1 cellular context compared by ENCODE assay signal in genomic region chr3:136818851-136819783, GRCh38.
A peak's percentile ranks its signal among the peaks of the same experiment; 100 is the strongest.
TF ChIP-seq lines count a peak whose summit lies in the region.

Gene SLC35G2, plus strand, starts transcription at chr3:136819126. Its CDS starts 35,335 bp downstream, at chr3:136854461.

TF ChIP-seq in WTC11, 78 proteins besides CTCF, POLR2A, EP300 and RAD21 (continued from another document):
- TF ChIP-seq, protein P1, sequence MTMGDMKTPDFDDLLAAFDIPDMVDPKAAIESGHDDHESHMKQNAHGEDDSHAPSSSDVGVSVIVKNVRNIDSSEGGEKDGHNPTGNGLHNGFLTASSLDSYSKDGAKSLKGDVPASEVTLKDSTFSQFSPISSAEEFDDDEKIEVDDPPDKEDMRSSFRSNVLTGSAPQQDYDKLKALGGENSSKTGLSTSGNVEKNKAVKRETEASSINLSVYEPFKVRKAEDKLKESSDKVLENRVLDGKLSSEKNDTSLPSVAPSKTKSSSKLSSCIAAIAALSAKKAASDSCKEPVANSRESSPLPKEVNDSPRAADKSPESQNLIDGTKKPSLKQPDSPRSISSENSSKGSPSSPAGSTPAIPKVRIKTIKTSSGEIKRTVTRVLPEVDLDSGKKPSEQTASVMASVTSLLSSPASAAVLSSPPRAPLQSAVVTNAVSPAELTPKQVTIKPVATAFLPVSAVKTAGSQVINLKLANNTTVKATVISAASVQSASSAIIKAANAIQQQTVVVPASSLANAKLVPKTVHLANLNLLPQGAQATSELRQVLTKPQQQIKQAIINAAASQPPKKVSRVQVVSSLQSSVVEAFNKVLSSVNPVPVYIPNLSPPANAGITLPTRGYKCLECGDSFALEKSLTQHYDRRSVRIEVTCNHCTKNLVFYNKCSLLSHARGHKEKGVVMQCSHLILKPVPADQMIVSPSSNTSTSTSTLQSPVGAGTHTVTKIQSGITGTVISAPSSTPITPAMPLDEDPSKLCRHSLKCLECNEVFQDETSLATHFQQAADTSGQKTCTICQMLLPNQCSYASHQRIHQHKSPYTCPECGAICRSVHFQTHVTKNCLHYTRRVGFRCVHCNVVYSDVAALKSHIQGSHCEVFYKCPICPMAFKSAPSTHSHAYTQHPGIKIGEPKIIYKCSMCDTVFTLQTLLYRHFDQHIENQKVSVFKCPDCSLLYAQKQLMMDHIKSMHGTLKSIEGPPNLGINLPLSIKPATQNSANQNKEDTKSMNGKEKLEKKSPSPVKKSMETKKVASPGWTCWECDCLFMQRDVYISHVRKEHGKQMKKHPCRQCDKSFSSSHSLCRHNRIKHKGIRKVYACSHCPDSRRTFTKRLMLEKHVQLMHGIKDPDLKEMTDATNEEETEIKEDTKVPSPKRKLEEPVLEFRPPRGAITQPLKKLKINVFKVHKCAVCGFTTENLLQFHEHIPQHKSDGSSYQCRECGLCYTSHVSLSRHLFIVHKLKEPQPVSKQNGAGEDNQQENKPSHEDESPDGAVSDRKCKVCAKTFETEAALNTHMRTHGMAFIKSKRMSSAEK (CRISPR knock-in tag; IDR thresholded peaks at IDR 0.05; ENCODE audit: borderline replicate concordance) = no peak
- TF ChIP-seq FOXP1 (CRISPR knock-in tag; IDR thresholded peaks at IDR 0.05; ENCODE audit: borderline replicate concordance) (peak; percentile 26; the same call in 1 of the 2 replicates), TP53 (CRISPR knock-in tag; IDR thresholded peaks at IDR 0.05) (0 out of 2 replicates have a peak, but pooled peaks have one; percentile 31), MXD4 (CRISPR knock-in tag; IDR thresholded peaks at IDR 0.05; ENCODE audit: borderline replicate concordance) (no peak), GRHL2 (CRISPR knock-in tag; IDR thresholded peaks at IDR 0.05; ENCODE audit: insufficient replicate concordance, severe bottlenecking) (no peak), SP1 (CRISPR knock-in tag; conservative IDR thresholded peaks at IDR 0.05) (0 out of 2 replicates have a peak, but pooled peaks have one; percentile 37), ESRRA (CRISPR knock-in tag; IDR thresholded peaks at IDR 0.05; ENCODE audit: borderline replicate concordance) (no peak), CREB1 (CRISPR knock-in tag; IDR thresholded peaks at IDR 0.05) (no peak), SOX15 (CRISPR knock-in tag; IDR thresholded peaks at IDR 0.05) (no peak), CBFB (CRISPR knock-in tag; IDR thresholded peaks at IDR 0.05; ENCODE audit: low read depth) (no peak), FOXK1 (CRISPR knock-in tag; IDR thresholded peaks at IDR 0.05) (no peak; the same call in 1 of the 2 replicates), USF1 (CRISPR knock-in tag; IDR thresholded peaks at IDR 0.05) (no peak), ETV6 (CRISPR knock-in tag; IDR thresholded peaks at IDR 0.05) (0 out of 2 replicates have a peak, but pooled peaks have one; percentile 19), HMGA2 (CRISPR knock-in tag; IDR thresholded peaks at IDR 0.05) (no peak), NR2C2 (CRISPR knock-in tag; IDR thresholded peaks at IDR 0.05) (no peak), TEAD1 (CRISPR knock-in tag; IDR thresholded peaks at IDR 0.05) (no peak), GTF2I (CRISPR knock-in tag; conservative IDR thresholded peaks at IDR 0.05) (no peak), ZNF232 (CRISPR knock-in tag; IDR thresholded peaks at IDR 0.05) (0 out of 2 replicates have a peak, but pooled peaks have one; percentile 27), TEAD4 (CRISPR knock-in tag; IDR thresholded peaks at IDR 0.05) (no peak), FOXJ3 (CRISPR knock-in tag; IDR thresholded peaks at IDR 0.05; ENCODE audit: borderline replicate concordance) (no peak), NFE2L1 (CRISPR knock-in tag; IDR thresholded peaks at IDR 0.05) (no peak), ZNF396 (CRISPR knock-in tag; IDR thresholded peaks at IDR 0.05; ENCODE audit: borderline replicate concordance) (no peak), OVOL2 (CRISPR knock-in tag; IDR thresholded peaks at IDR 0.05; ENCODE audit: borderline replicate concordance) (no peak), MYBL2 (CRISPR knock-in tag; IDR thresholded peaks at IDR 0.05) (no peak)
- TF ChIP-seq, protein P2, sequence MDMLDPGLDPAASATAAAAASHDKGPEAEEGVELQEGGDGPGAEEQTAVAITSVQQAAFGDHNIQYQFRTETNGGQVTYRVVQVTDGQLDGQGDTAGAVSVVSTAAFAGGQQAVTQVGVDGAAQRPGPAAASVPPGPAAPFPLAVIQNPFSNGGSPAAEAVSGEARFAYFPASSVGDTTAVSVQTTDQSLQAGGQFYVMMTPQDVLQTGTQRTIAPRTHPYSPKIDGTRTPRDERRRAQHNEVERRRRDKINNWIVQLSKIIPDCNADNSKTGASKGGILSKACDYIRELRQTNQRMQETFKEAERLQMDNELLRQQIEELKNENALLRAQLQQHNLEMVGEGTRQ (CRISPR knock-in tag; IDR thresholded peaks at IDR 0.05) = 0 out of 2 replicates have a peak, but pooled peaks have one; percentile 8
- TF ChIP-seq, protein P3, sequence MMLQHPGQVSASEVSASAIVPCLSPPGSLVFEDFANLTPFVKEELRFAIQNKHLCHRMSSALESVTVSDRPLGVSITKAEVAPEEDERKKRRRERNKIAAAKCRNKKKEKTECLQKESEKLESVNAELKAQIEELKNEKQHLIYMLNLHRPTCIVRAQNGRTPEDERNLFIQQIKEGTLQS (CRISPR knock-in tag; conservative IDR thresholded peaks at IDR 0.05) = no peak
